In the genomic region with DNA sequence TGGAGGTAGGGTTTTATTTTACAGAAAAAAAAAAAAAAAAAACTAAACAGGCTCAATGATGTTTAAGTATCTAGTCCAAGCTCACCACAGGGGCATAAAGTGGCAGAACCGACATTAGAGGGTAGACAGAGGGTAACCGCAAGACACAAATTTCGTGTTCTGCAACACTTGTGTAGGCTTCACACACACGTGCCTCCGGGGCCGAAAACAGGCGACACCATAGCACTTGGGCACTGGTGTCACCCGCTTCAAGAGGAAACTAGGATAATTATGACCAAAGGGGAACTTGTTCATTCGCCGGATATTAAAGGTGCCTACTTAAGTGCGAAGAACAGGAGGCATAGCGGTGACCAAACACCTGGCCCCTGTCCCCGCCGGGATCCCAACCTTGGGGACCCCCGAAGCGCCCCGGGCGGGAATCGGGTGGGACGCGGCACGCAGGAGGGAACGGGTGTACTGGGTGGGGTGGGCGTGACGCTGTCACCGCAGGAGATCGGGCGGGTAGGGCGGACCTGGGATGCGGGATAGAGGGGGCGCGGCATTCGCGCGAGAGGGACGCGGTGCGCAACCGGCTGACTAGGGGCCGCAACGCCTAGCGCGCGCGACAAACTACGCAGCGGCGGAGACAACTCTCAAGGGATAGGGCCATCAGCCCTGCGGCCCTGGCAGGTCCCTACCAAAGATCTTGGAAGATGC, we compare ENCODE assay signal across 8 cellular contexts. TPM values are rescaled to one million over a fixed set of nuclear protein-coding genes. Genes with fewer than 3 reads are reported as not detected.
DNase-seq lines count a peak whose midpoint lies in the region; ATAC-seq and TF ChIP-seq lines count a peak whose summit lies in the region.

No MANE protein-coding gene starts in this region.

- no peaks in the 10 kb centered on the region for H3K36me3 ChIP-seq in CD8-positive, alpha-beta memory T cell (ENCODE audit: insufficient read depth, low read length)
- no peaks in the 10 kb centered on the region for H3K36me3 ChIP-seq in Peyer's patch
- no peaks in the 10 kb centered on the region for H3K36me3 ChIP-seq in skeletal muscle satellite cell (ENCODE audit: insufficient read depth, low read length)

- peak overlapping the region; percentile 84 for H3K4me2 ChIP-seq in skeletal muscle satellite cell (ENCODE audit: low read length)

- no peaks in the 10 kb centered on the region for H3K27me3 ChIP-seq in CD8-positive, alpha-beta memory T cell (ENCODE audit: insufficient read depth, low read length, poor library complexity, severe bottlenecking)
- no peaks in the 10 kb centered on the region for H3K27me3 ChIP-seq in Peyer's patch
- no peaks in the 10 kb centered on the region for H3K27me3 ChIP-seq in right cardiac atrium (ENCODE audit: control insufficient read depth, insufficient read depth)
- no peaks in the 10 kb centered on the region for H3K27me3 ChIP-seq in skeletal muscle satellite cell (ENCODE audit: control insufficient read depth, insufficient read depth, low read length)

- TF ChIP-seq CTCF in Peyer's patch (IDR thresholded peaks at IDR 0.05) = no peak

- H3K27ac ChIP-seq in CD8-positive, alpha-beta memory T cell (ENCODE audit: low read depth, low read length) = peak overlapping the region; percentile 80
- H3K27ac ChIP-seq in Peyer's patch = peak overlapping the region; percentile 60 to 81 (median 64)
- no peak overlapping the region for H3K27ac ChIP-seq in right cardiac atrium (ENCODE audit: low read length)

- H3K36me3 Mint-ChIP-seq in CD8-positive, alpha-beta memory T cell = peaks cover 0 to 40% (median 8%) of the 10 kb centered on the region in 3 donors
- peaks cover 46% of the 10 kb centered on the region for H3K36me3 Mint-ChIP-seq in activated naive CD4-positive, alpha-beta T cell treated with anti-CD3 and anti-CD28 coated beads, Interleukin-2, amount 10 ng/mL, durations not matched to agents 7 days and 5 days

- POLR2A ChIA-PET in CD8-positive, alpha-beta memory T cell (lab: Charles Lee) = no interaction called here

- H3K4me1 Mint-ChIP-seq in CD8-positive, alpha-beta memory T cell = peaks cover 49 to 83% (median 72%) of the 10 kb centered on the region in 3 donors
- peaks cover 58% of the 10 kb centered on the region for H3K4me1 Mint-ChIP-seq in activated naive CD4-positive, alpha-beta T cell treated with anti-CD3 and anti-CD28 coated beads, Interleukin-2, amount 10 ng/mL, durations not matched to agents 7 days and 5 days

- peaks cover 0 to 2% of the 10 kb centered on the region in 2 donors for H3K27me3 Mint-ChIP-seq in CD8-positive, alpha-beta memory T cell
- no peaks in the 10 kb centered on the region for H3K27me3 Mint-ChIP-seq in activated naive CD4-positive, alpha-beta T cell treated with anti-CD3 and anti-CD28 coated beads, Interleukin-2, amount 10 ng/mL, durations not matched to agents 7 days and 5 days

- 2% methylated on average over 49 of the region's 49 CpGs for WGBS in right cardiac atrium

- peaks cover 24% of the 10 kb centered on the region for H3K4me1 ChIP-seq in CD8-positive, alpha-beta memory T cell (ENCODE audit: insufficient read depth, low read length)
- peaks cover 0 to 22% (median 8%) of the 10 kb centered on the region in 4 donors for H3K4me1 ChIP-seq in Peyer's patch
- peaks cover 3% of the 10 kb centered on the region for H3K4me1 ChIP-seq in right cardiac atrium (ENCODE audit: control insufficient read depth, insufficient read depth, low read length)
- H3K4me1 ChIP-seq in skeletal muscle satellite cell (ENCODE audit: control insufficient read depth, insufficient read depth, low read length) = peaks cover 8% of the 10 kb centered on the region

- CTCF ChIA-PET in CD8-positive, alpha-beta memory T cell (lab: Charles Lee) = no interaction called here
- CTCF ChIA-PET in activated naive CD4-positive, alpha-beta T cell treated with anti-CD3 and anti-CD28 coated beads, Interleukin-2, amount 10 ng/mL, durations not matched to agents 7 days and 5 days (lab: Charles Lee) = no interaction called here

- H3K4me3 Mint-ChIP-seq in CD8-positive, alpha-beta memory T cell = peak overlapping the region; percentile 91 to 97 (median 94)
- H3K4me3 Mint-ChIP-seq in activated naive CD4-positive, alpha-beta T cell treated with anti-CD3 and anti-CD28 coated beads, Interleukin-2, amount 10 ng/mL, durations not matched to agents 7 days and 5 days = peak overlapping the region; percentile 97

- H3K27ac Mint-ChIP-seq in CD8-positive, alpha-beta memory T cell = peak overlapping the region; percentile 78 to 94 (median 88)
- H3K27ac Mint-ChIP-seq in activated naive CD4-positive, alpha-beta T cell treated with anti-CD3 and anti-CD28 coated beads, Interleukin-2, amount 10 ng/mL, durations not matched to agents 7 days and 5 days = peak overlapping the region; percentile 94

- no peak for TF ChIP-seq POLR2A in Peyer's patch (IDR thresholded peaks at IDR 0.05)

- ATAC-seq in GM19324 (IDR thresholded peaks at IDR 0.05; ENCODE audit: low FRiP score, unreplicated experiment) (peak; percentile 25), HG03342 (IDR thresholded peaks at IDR 0.05; ENCODE audit: unreplicated experiment) (peak; percentile 24), right cardiac atrium (peak; percentile 56 to 65)

- H3K9me3 Mint-ChIP-seq in CD8-positive, alpha-beta memory T cell = no peaks in the 10 kb centered on the region
- H3K9me3 Mint-ChIP-seq in activated naive CD4-positive, alpha-beta T cell treated with anti-CD3 and anti-CD28 coated beads, Interleukin-2, amount 10 ng/mL, durations not matched to agents 7 days and 5 days = no peaks in the 10 kb centered on the region

- peak overlapping the region; percentile 93 for H3K9ac ChIP-seq in skeletal muscle satellite cell (ENCODE audit: low read depth, low read length)

- DNase-seq in CD8-positive, alpha-beta memory T cell = peak in 4 of 5 donors; percentile 27 to 67 (median 44)
- DNase-seq in Peyer's patch (peak; percentile 43 to 73 (median 62)), right cardiac atrium (peak; percentile 51 to 78 (median 76)), middle frontal gyrus (ENCODE audit: extremely low spot score, low spot score) (no peak)
- DNase-seq in activated naive CD4-positive, alpha-beta T cell treated with anti-CD3 and anti-CD28 coated beads, Interleukin-2, amount 10 ng/mL, durations not matched to agents 7 days and 5 days = peak; percentile 75

- no peaks in the 10 kb centered on the region for H3K9me3 ChIP-seq in CD8-positive, alpha-beta memory T cell (ENCODE audit: low read length)
- H3K9me3 ChIP-seq in Peyer's patch = no peaks in the 10 kb centered on the region
- no peaks in the 10 kb centered on the region for H3K9me3 ChIP-seq in right cardiac atrium (ENCODE audit: control insufficient read depth, low read length)
- no peaks in the 10 kb centered on the region for H3K9me3 ChIP-seq in skeletal muscle satellite cell (replicated peaks; ENCODE audit: low read length)

- intact Hi-C loops in right cardiac atrium (cut with DNase I) = no loop called here

- H3K4me3 ChIP-seq in CD8-positive, alpha-beta memory T cell (ENCODE audit: low read length) = peak overlapping the region; percentile 80
- H3K4me3 ChIP-seq in Peyer's patch = peak overlapping the region; percentile 64 to 92 (median 88)
- H3K4me3 ChIP-seq in right cardiac atrium (ENCODE audit: low read length) = peak overlapping the region; percentile 79
- peak overlapping the region; percentile 95 for H3K4me3 ChIP-seq in skeletal muscle satellite cell (ENCODE audit: low read length)

RNA-seq across cellular contexts. Expression of gene MZT1, which starts 0.6 kb away (rescaled TPM):
- 10 to 100 TPM; 26.3 to 30.6 TPM for total RNA-seq in CD8-positive, alpha-beta memory T cell
- polyA plus RNA-seq in CD8-positive, alpha-beta memory T cell = 7.8 TPM
- total RNA-seq in Peyer's patch = 1 to 10 TPM; 1.4 to 2.1 (median 1.7) TPM
- total RNA-seq in right cardiac atrium = 1 to 10 TPM; 6.6 to 8.2 (median 7.4) TPM
- 7.5 TPM for polyA plus RNA-seq in right cardiac atrium
- 17.3 and 20.8 TPM in 2 replicates for total RNA-seq in skeletal muscle satellite cell (2012; rRNA removed)

RNA-seq across cellular contexts. Expression of gene BORA, which starts 0.9 kb away (rescaled TPM):
- total RNA-seq in CD8-positive, alpha-beta memory T cell = 10 to 100 TPM; 10.7 to 12.1 TPM
- polyA plus RNA-seq in CD8-positive, alpha-beta memory T cell = 7.8 TPM
- total RNA-seq in Peyer's patch (10 to 100 TPM in 2 of 4 donors, 1 to 10 TPM in 2; 5.0 to 22.3 (median 10.2) TPM), right cardiac atrium (1 to 10 TPM in 2 of 4 donors, under 1 TPM in 2; 0.54 to 1.4 (median 1.0) TPM)
- polyA plus RNA-seq in right cardiac atrium = 0.70 TPM
- total RNA-seq in skeletal muscle satellite cell (2012; rRNA removed) = 7.6 and 9.6 TPM in 2 replicates

RNA-seq across cellular contexts. Expression of gene DIS3, which starts 54.8 kb away (rescaled TPM):
- total RNA-seq in CD8-positive, alpha-beta memory T cell = 10 to 100 TPM; 57.0 to 58.1 TPM
- 14.3 TPM for polyA plus RNA-seq in CD8-positive, alpha-beta memory T cell
- 10 to 100 TPM; 12.9 to 29.7 (median 19.3) TPM for total RNA-seq in Peyer's patch
- total RNA-seq in right cardiac atrium = 10 to 100 TPM; 15.2 to 16.7 (median 15.6) TPM
- 5.3 TPM for polyA plus RNA-seq in right cardiac atrium
- total RNA-seq in skeletal muscle satellite cell (2012; rRNA removed) = 44.6 and 46.4 TPM in 2 replicates

RNA-seq across cellular contexts. Expression of gene PIBF1, which starts 55.1 kb away (rescaled TPM):
- 10 to 100 TPM; 20.2 to 21.7 TPM for total RNA-seq in CD8-positive, alpha-beta memory T cell
- polyA plus RNA-seq in CD8-positive, alpha-beta memory T cell = 17.7 TPM
- total RNA-seq in Peyer's patch (100 to 1,000 TPM in 1 of 4 donors, 10 to 100 TPM in 3; 21.0 to 159 (median 36.4) TPM), right cardiac atrium (10 to 100 TPM; 11.2 to 17.7 (median 13.2) TPM)
- polyA plus RNA-seq in right cardiac atrium = 10.5 TPM
- 17.5 and 20.5 TPM in 2 replicates for total RNA-seq in skeletal muscle satellite cell (2012; rRNA removed)
